9 cellular contexts compared by ENCODE assay signal in genomic region chr1:35298464-35298863, GRCh38. TPM values are rescaled to one million over a fixed set of nuclear protein-coding genes. Genes with fewer than 3 reads are reported as not detected.
DNase-seq lines count a peak whose midpoint lies in the region; ATAC-seq and TF ChIP-seq lines count a peak whose summit lies in the region.
"Had no signal": no experiment of that assay in that cellular context is flagged by ENCODE, and none has a peak within 500 bp of the region (broad histone marks: within the 10 kb centered on the region; RNA-seq: fewer than 3 reads in every experiment).

No MANE protein-coding gene starts in this region.

- H4K20me1 ChIP-seq in hepatocyte (ENCODE audit: insufficient read depth, poor library complexity, severe bottlenecking): peaks cover 21% of the 10 kb centered on the region

- DNase-seq in NCI-H2196 (lab: John Stamatoyannopoulos, UW; ENCODE audit: unreplicated experiment) (peak; percentile 23), NCI-H2196 treated with DMSO at 0.1 percent for 48 hours (lab: John Stamatoyannopoulos, UW; ENCODE audit: unreplicated experiment) (no peak), NCI-H510A (lab: John Stamatoyannopoulos, UW) (peak; percentile 65), ascending aorta (ENCODE audit: low spot score in 2 of 2) (no peak), hepatocyte (ENCODE audit: low spot score) (peak; percentile 48), NCI-H1436 treated with DMSO at 0.1 percent for 48 hours (lab: John Stamatoyannopoulos, UW) (no peak)
- DNase-seq in stimulated activated CD8-positive, alpha-beta memory T cell treated with anti-CD3 and anti-CD28 coated beads, Interleukin-2, amount 100 ng/mL, for 1 hour (ENCODE audit: low read depth in 2 of 2): peak; percentile 0 to 8

- TF ChIP-seq CTCF in ascending aorta (IDR thresholded peaks at IDR 0.05) (peak; percentile 14 to 31 (median 30)), hepatocyte (IDR thresholded peaks at IDR 0.05; ENCODE audit: poor library complexity) (peak; percentile 51)

- ATAC-seq in GM21526 (IDR thresholded peaks at IDR 0.05; ENCODE audit: low FRiP score, unreplicated experiment): peak; percentile 52

- intact Hi-C loops in ascending aorta (cut with DNase I): loop anchor here (1.0 kb wide), 1 partner anchor 96 kb away; no protein-coding TSS in a partner anchor

- H3K79me2 ChIP-seq in hepatocyte: peaks cover 83% of the 10 kb centered on the region

- H3K36me3 ChIP-seq in ascending aorta (peaks cover 0 to 3% of the 10 kb centered on the region in 2 donors), hepatocyte (replicated peaks; ENCODE audit: insufficient read depth, low read depth) (no peaks in the 10 kb centered on the region)

- no peaks in the 10 kb centered on the region for H3K9me2 ChIP-seq in hepatocyte (replicated peaks; ENCODE audit: insufficient read depth)

- H3K4me1 ChIP-seq in ascending aorta (peaks cover 0 to 9% of the 10 kb centered on the region in 2 donors), hepatocyte (ENCODE audit: insufficient read depth) (no peaks in the 10 kb centered on the region)
- H3K4me1 ChIP-seq: Caco-2 had no signal

- H3K27me3 ChIP-seq in ascending aorta (no peaks in the 10 kb centered on the region), hepatocyte (no peaks in the 10 kb centered on the region)

- H3K4me2 ChIP-seq in hepatocyte: no peak overlapping the region

- H3K9me3 ChIP-seq in ascending aorta (no peaks in the 10 kb centered on the region), hepatocyte (ENCODE audit: low read depth) (no peaks in the 10 kb centered on the region)
- H3K9me3 ChIP-seq: Caco-2 had no signal

- H3K4me3 ChIP-seq in ascending aorta (no peak overlapping the region), hepatocyte (no peak overlapping the region)

- H3K27ac ChIP-seq in ascending aorta (no peak overlapping the region), hepatocyte (no peak overlapping the region)

- H2AFZ ChIP-seq in hepatocyte: no peak overlapping the region

- WGBS in hepatocyte (ENCODE audit: low lambda C conversion rate, missing lambda C conversion rate): 70% methylated on average over 2 of the region's 2 CpGs

RNA-seq across cellular contexts. Expression of gene ZMYM4, which starts 30.0 kb away (rescaled TPM):
- total RNA-seq in ascending aorta: 9.6 TPM
- 35.5 and 43.4 TPM in 2 replicates for total RNA-seq in hepatocyte
- 17.6 and 24.5 TPM in 2 replicates for polyA plus RNA-seq in hepatocyte

Comparison
In these comparisons a context has a peak if more than half of its experiments do, and no peak if none do; other contexts are left out.
1. DNase-seq: peak in NCI-H2196 (single experiment), NCI-H510A (single experiment), hepatocyte (single experiment) and stimulated activated CD8-positive, alpha-beta memory T cell treated with anti-CD3 and anti-CD28 coated beads, Interleukin-2, amount 100 ng/mL, for 1 hour (2 of 2); none in NCI-H2196 treated with DMSO at 0.1 percent for 48 hours (single experiment), ascending aorta (0 of 2) and NCI-H1436 treated with DMSO at 0.1 percent for 48 hours (single experiment).